Comparison of ENCODE assay signal across 8 cellular contexts in the genomic region with DNA sequence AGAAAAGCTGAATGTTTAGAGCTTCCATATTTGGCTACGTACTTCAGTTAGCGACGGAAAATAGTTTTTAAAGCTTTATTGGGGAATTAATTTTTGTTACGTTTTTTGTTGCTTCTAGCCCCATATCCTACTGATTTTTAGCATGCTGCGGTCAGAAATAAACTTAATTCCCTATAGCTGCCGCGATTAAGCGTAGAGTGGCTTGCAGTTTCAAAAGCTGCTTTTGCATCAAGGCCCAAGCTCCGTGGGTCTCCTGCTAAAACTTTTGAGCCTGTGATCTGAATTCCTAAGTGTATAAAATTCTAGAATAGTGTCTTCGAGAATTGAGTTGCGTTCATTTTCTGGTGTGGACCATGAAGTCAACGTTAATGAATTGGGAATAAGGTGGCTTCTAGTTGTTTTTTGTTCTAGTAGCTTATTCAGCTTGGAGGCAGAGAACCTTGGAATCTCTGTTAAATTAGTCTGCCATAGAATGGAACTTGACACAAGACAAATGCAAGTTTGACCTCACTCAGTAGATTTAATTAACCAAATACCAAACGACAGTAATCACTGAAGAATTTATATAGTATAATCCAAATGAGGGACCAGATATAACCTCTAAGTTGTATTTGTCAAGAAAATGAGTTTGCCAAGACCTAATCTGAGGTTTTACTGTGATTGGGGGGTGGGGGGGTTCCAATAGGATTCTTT. TPM values are rescaled to one million over a fixed set of nuclear protein-coding genes. Genes with fewer than 3 reads are reported as not detected.
A peak's percentile ranks its signal among the peaks of the same experiment; 100 is the strongest.
DNase-seq lines count a peak whose midpoint lies in the region; ATAC-seq and TF ChIP-seq lines count a peak whose summit lies in the region.

No MANE protein-coding gene starts in this region.

- TF ChIP-seq CTCF in GM12875 (IDR thresholded peaks at IDR 0.05; ENCODE audit: borderline replicate concordance, insufficient read depth, low read depth, low read length) (no peak), fibroblast of the aortic adventitia (IDR thresholded peaks at IDR 0.05; ENCODE audit: insufficient read depth, low read length) (no peak), retinal pigment epithelial cell (conservative IDR thresholded peaks at IDR 0.05; ENCODE audit: low read depth, low read length) (no peak)

- H3K27ac Mint-ChIP-seq in T-helper 17 cell: peak overlapping the region; percentile 98

- H3K4me3 ChIP-seq in GM12875 (ENCODE audit: low read depth, low read length): peak overlapping the region; percentile 75
- H3K4me3 ChIP-seq in fibroblast of the aortic adventitia (ENCODE audit: low read depth, low read length): peak overlapping the region; percentile 94
- H3K4me3 ChIP-seq in retinal pigment epithelial cell (ENCODE audit: low read length): peak overlapping the region; percentile 84

- peak overlapping the region; percentile 100 for H3K4me3 Mint-ChIP-seq in T-helper 17 cell

- ATAC-seq in T-helper 17 cell: no peak

- H3K27me3 Mint-ChIP-seq in T-helper 17 cell: peaks cover 7% of the 10 kb centered on the region

- H3K9me3 ChIP-seq in T-helper 17 cell (ENCODE audit: control insufficient read depth, low read length, poor library complexity, severe bottlenecking): no peaks in the 10 kb centered on the region

- peaks cover 38% of the 10 kb centered on the region for H3K4me1 Mint-ChIP-seq in T-helper 17 cell

- peaks cover 5% of the 10 kb centered on the region for H3K36me3 Mint-ChIP-seq in T-helper 17 cell (ENCODE audit: low read depth)

- no peak for DNase-seq in T-helper 17 cell
- peak; percentile 23 for DNase-seq in fibroblast of the aortic adventitia (ENCODE audit: low read depth)
- DNase-seq in retinal pigment epithelial cell (ENCODE audit: low read depth): no peak
- no peak for DNase-seq in pons (ENCODE audit: low spot score)
- DNase-seq in stimulated activated CD4-positive, alpha-beta T cell treated with anti-CD3 and anti-CD28 coated beads, Interleukin-2, amount 100 ng/mL, for 48 hours: no peak
- no peak for DNase-seq in GM19238 (ENCODE audit: insufficient read length, low spot score)
- DNase-seq in NCI-H1694 treated with DMSO at 0.1 percent for 48 hours (lab: John Stamatoyannopoulos, UW): no peak

RNA-seq across cellular contexts. Expression of a gene that starts 1.0 kb away (rescaled TPM):
- total RNA-seq in T-helper 17 cell (10 to 100 TPM; 19.9 to 28.1 TPM), fibroblast of the aortic adventitia (ENCODE audit: low replicate concordance) (624 and 625 TPM in 2 replicates)

RNA-seq across cellular contexts. Expression of a gene that starts 35.5 kb away (rescaled TPM):
- total RNA-seq in T-helper 17 cell (not detected), fibroblast of the aortic adventitia (ENCODE audit: low replicate concordance) (not detected in 2 replicates)

RNA-seq across cellular contexts. Expression of a gene that starts 51.6 kb away (rescaled TPM):
- total RNA-seq in T-helper 17 cell: 1 to 10 TPM; 7.5 to 7.7 TPM
- total RNA-seq in fibroblast of the aortic adventitia (ENCODE audit: low replicate concordance): 9.9 and 15.7 TPM in 2 replicates

Comparison
In these comparisons a context has a peak if more than half of its experiments do, and no peak if none do; other contexts are left out.
1. RNA of a gene that starts 1.0 kb away (total RNA-seq): 624 to 625 TPM in fibroblast of the aortic adventitia; 19.9 to 28.1 TPM in T-helper 17 cell; every median in the first group is over 10 times any median in the second.
2. Peak in every context shown above with its lines, with median percentiles within 50 percentile points of each other: H3K4me3 ChIP-seq.